ENCODE assay signal across 23 cellular contexts in genomic region chr20:50095476-50096078, GRCh38. TPM values are rescaled to one million over a fixed set of nuclear protein-coding genes. Genes with fewer than 3 reads are reported as not detected.
DNase-seq lines count a peak whose midpoint lies in the region; ATAC-seq and TF ChIP-seq lines count a peak whose summit lies in the region.
"Had no signal": no experiment of that assay in that cellular context is flagged by ENCODE, and none has a peak within 500 bp of the region (broad histone marks: within the 10 kb centered on the region; RNA-seq: fewer than 3 reads in every experiment).

No MANE protein-coding gene starts in this region.

- H3K36me3 Mint-ChIP-seq in activated CD4-positive, alpha-beta memory T cell treated with anti-CD3 and anti-CD28 coated beads for 36 hours: peaks cover 30% of the 10 kb centered on the region
- peaks cover 58% of the 10 kb centered on the region for H3K36me3 Mint-ChIP-seq in activated CD4-positive, alpha-beta memory T cell treated with anti-CD3 and anti-CD28 coated beads, Interleukin-2, amount 10 ng/mL, durations not matched to agents 7 days and 5 days (ENCODE audit: low read depth)

- in situ Hi-C loops in gastrocnemius medialis (cut with MboI; ENCODE audit: low sequenced_read_pairs in 4 of 4): no loop called here

- DNase-seq in activated CD4-positive, alpha-beta memory T cell treated with anti-CD3 and anti-CD28 coated beads for 36 hours: no peak
- DNase-seq in activated CD4-positive, alpha-beta memory T cell treated with anti-CD3 and anti-CD28 coated beads, Interleukin-2, amount 10 ng/mL, durations not matched to agents 7 days and 5 days: no peak
- DNase-seq in RWPE2 (ENCODE audit: low spot score) (peak; percentile 56), heart left ventricle (no peak), gastrocnemius medialis (no peak), NK-92 (lab: John Stamatoyannopoulos, UW; ENCODE audit: unreplicated experiment) (no peak), medulla oblongata (ENCODE audit: extremely low spot score) (no peak), T-helper 1 cell (no peak)
- DNase-seq: 8988T; activated CD4-positive, alpha-beta T cell treated with anti-CD3 and anti-CD28 coated beads, Interleukin-2, amount 50 U/mL, for 48 hours; activated naive CD8-positive, alpha-beta T cell treated with anti-CD3 and anti-CD28 coated beads for 36 hours; DND-41; head of caudate nucleus; NCI-H187; NCI-H69; psoas muscle; RPMI8226; stimulated activated naive CD8-positive, alpha-beta T cell treated with anti-CD3 and anti-CD28 coated beads, Interleukin-15, Interleukin-2, amounts not matched to agents 100 U/mL and 50 U/mL, for 24 hours; T1000 had no signal

- H3K4me1 ChIP-seq in RWPE2 (ENCODE audit: insufficient read depth, poor library complexity, severe bottlenecking) (peaks cover 21% of the 10 kb centered on the region), heart left ventricle (peaks cover 5 to 68% (median 28%) of the 10 kb centered on the region in 12 donors), gastrocnemius medialis (peaks cover 37 to 53% of the 10 kb centered on the region in 2 donors)

- POLR2A ChIA-PET in activated CD4-positive, alpha-beta memory T cell treated with anti-CD3 and anti-CD28 coated beads for 36 hours (lab: Charles Lee): no interaction called here
- POLR2A ChIA-PET in activated CD4-positive, alpha-beta memory T cell treated with anti-CD3 and anti-CD28 coated beads, Interleukin-2, amount 10 ng/mL, durations not matched to agents 7 days and 5 days (lab: Charles Lee): no interaction called here

- WGBS in heart left ventricle, 4 donors: 35 to 55% (median 44%) methylated on average over 4 of the region's 4 CpGs

- peaks cover 89% of the 10 kb centered on the region for H3K36me3 ChIP-seq in RWPE2 (ENCODE audit: low read depth)
- H3K36me3 ChIP-seq in heart left ventricle: peaks cover 0 to 73% (median 37%) of the 10 kb centered on the region in 9 donors
- H3K36me3 ChIP-seq in gastrocnemius medialis: peaks cover 0 to 21% of the 10 kb centered on the region in 2 donors

- H3K27me3 ChIP-seq in RWPE2 (ENCODE audit: insufficient read depth, poor library complexity, severe bottlenecking) (no peaks in the 10 kb centered on the region), heart left ventricle (no peaks in the 10 kb centered on the region), gastrocnemius medialis (no peaks in the 10 kb centered on the region)
- H3K27me3 ChIP-seq: tibial nerve had no signal

- H3K9me3 ChIP-seq in RWPE2 (ENCODE audit: severe bottlenecking) (no peaks in the 10 kb centered on the region), heart left ventricle (no peaks in the 10 kb centered on the region), gastrocnemius medialis (no peaks in the 10 kb centered on the region)
- H3K9me3 ChIP-seq: psoas muscle, tibial nerve had no signal

- intact Hi-C loops in activated CD4-positive, alpha-beta memory T cell treated with anti-CD3 and anti-CD28 coated beads for 36 hours (cut with micrococcal nuclease): no loop called here
- intact Hi-C loops in heart left ventricle (cut with DNase I): no loop called here
- intact Hi-C loops in gastrocnemius medialis (cut with DNase I; ENCODE audit: low total_unique reads): no loop called here

- CTCF ChIA-PET in activated CD4-positive, alpha-beta memory T cell treated with anti-CD3 and anti-CD28 coated beads for 36 hours (lab: Charles Lee): interaction anchor here (1.0 to 3.9 kb wide), 4 partner anchors 11 to 117 kb away, joined by 3 to 24 read pairs (median 10); no protein-coding TSS in a partner anchor
- CTCF ChIA-PET in activated CD4-positive, alpha-beta memory T cell treated with anti-CD3 and anti-CD28 coated beads, Interleukin-2, amount 10 ng/mL, durations not matched to agents 7 days and 5 days (lab: Charles Lee): no interaction called here

- peak overlapping the region; percentile 49 for H3K27ac Mint-ChIP-seq in activated CD4-positive, alpha-beta memory T cell treated with anti-CD3 and anti-CD28 coated beads for 36 hours
- H3K27ac Mint-ChIP-seq in activated CD4-positive, alpha-beta memory T cell treated with anti-CD3 and anti-CD28 coated beads, Interleukin-2, amount 10 ng/mL, durations not matched to agents 7 days and 5 days: no peak overlapping the region
- H3K27ac Mint-ChIP-seq: activated naive CD8-positive, alpha-beta T cell treated with anti-CD3 and anti-CD28 coated beads for 36 hours; WTC11 had no signal

- TF ChIP-seq CTCF in RWPE2 (IDR thresholded peaks at IDR 0.05; ENCODE audit: poor library complexity, severe bottlenecking) (no peak), heart left ventricle (IDR thresholded peaks at IDR 0.05) (no peak), gastrocnemius medialis (IDR thresholded peaks at IDR 0.05 in 4 of 5, conservative IDR thresholded peaks at IDR 0.05 in 1 of 5) (no peak)

- TF ChIP-seq POLR2A in heart left ventricle (IDR thresholded peaks at IDR 0.05) (no peak), gastrocnemius medialis (IDR thresholded peaks at IDR 0.05) (no peak)

- no peak overlapping the region for H3K4me3 Mint-ChIP-seq in activated CD4-positive, alpha-beta memory T cell treated with anti-CD3 and anti-CD28 coated beads for 36 hours
- no peak overlapping the region for H3K4me3 Mint-ChIP-seq in activated CD4-positive, alpha-beta memory T cell treated with anti-CD3 and anti-CD28 coated beads, Interleukin-2, amount 10 ng/mL, durations not matched to agents 7 days and 5 days
- H3K4me3 Mint-ChIP-seq: activated naive CD8-positive, alpha-beta T cell treated with anti-CD3 and anti-CD28 coated beads for 36 hours; WTC11 had no signal

- H3K27ac ChIP-seq in RWPE2 (ENCODE audit: poor library complexity, severe bottlenecking) (no peak overlapping the region), heart left ventricle (peak overlapping the region in 1 of 12 donors; percentile 13), gastrocnemius medialis (peak overlapping the region in 3 of 4 donors; percentile 9 to 98 (median 15))
- H3K27ac ChIP-seq: KMS-11, tibial nerve had no signal

- peaks cover 32% of the 10 kb centered on the region for H3K4me1 Mint-ChIP-seq in activated CD4-positive, alpha-beta memory T cell treated with anti-CD3 and anti-CD28 coated beads for 36 hours (ENCODE audit: low read depth)
- peaks cover 23% of the 10 kb centered on the region for H3K4me1 Mint-ChIP-seq in activated CD4-positive, alpha-beta memory T cell treated with anti-CD3 and anti-CD28 coated beads, Interleukin-2, amount 10 ng/mL, durations not matched to agents 7 days and 5 days

- ATAC-seq in RWPE2 (ENCODE audit: low read depth) (no peak), heart left ventricle (peak in 3 of 4 donors; percentile 45 to 65 (median 59)), gastrocnemius medialis (no peak)
- ATAC-seq: HCT116; stimulated activated naive CD8-positive, alpha-beta T cell treated with anti-CD3 and anti-CD28 coated beads, Interleukin-15, Interleukin-2, amounts not matched to agents 100 U/mL and 50 U/mL, for 24 hours; WTC11 had no signal

- H3K9me3 Mint-ChIP-seq in activated CD4-positive, alpha-beta memory T cell treated with anti-CD3 and anti-CD28 coated beads for 36 hours: no peaks in the 10 kb centered on the region
- H3K9me3 Mint-ChIP-seq in activated CD4-positive, alpha-beta memory T cell treated with anti-CD3 and anti-CD28 coated beads, Interleukin-2, amount 10 ng/mL, durations not matched to agents 7 days and 5 days: no peaks in the 10 kb centered on the region
- H3K9me3 Mint-ChIP-seq: activated naive CD8-positive, alpha-beta T cell treated with anti-CD3 and anti-CD28 coated beads for 36 hours; WTC11 had no signal

- no peaks in the 10 kb centered on the region for H3K27me3 Mint-ChIP-seq in activated CD4-positive, alpha-beta memory T cell treated with anti-CD3 and anti-CD28 coated beads for 36 hours
- H3K27me3 Mint-ChIP-seq in activated CD4-positive, alpha-beta memory T cell treated with anti-CD3 and anti-CD28 coated beads, Interleukin-2, amount 10 ng/mL, durations not matched to agents 7 days and 5 days: no peaks in the 10 kb centered on the region
- H3K27me3 Mint-ChIP-seq: activated naive CD8-positive, alpha-beta T cell treated with anti-CD3 and anti-CD28 coated beads for 36 hours had no signal

- H3K4me3 ChIP-seq in RWPE2 (ENCODE audit: severe bottlenecking): no peak overlapping the region
- no peak overlapping the region for H3K4me3 ChIP-seq in heart left ventricle
- H3K4me3 ChIP-seq in gastrocnemius medialis: no peak overlapping the region
- H3K4me3 ChIP-seq: psoas muscle, tibial nerve had no signal

RNA-seq across cellular contexts. Expression of gene UBE2V1, which starts 17.4 kb away (rescaled TPM):
- total RNA-seq in activated CD4-positive, alpha-beta memory T cell treated with anti-CD3 and anti-CD28 coated beads for 36 hours: 100 to 1,000 TPM; 167 to 172 TPM
- 100 to 1,000 TPM; 153 to 154 TPM for total RNA-seq in activated CD4-positive, alpha-beta memory T cell treated with anti-CD3 and anti-CD28 coated beads, Interleukin-2, amount 10 ng/mL, durations not matched to agents 7 days and 5 days
- total RNA-seq in heart left ventricle: 100 to 1,000 TPM in 1 of 9 donors, 10 to 100 TPM in 8; 54.2 to 105 (median 84.8) TPM
- 10 to 100 TPM; 73.0 to 73.9 TPM for polyA plus RNA-seq in heart left ventricle
- total RNA-seq in gastrocnemius medialis: 10 to 100 TPM; 37.6 to 58.5 (median 46.9) TPM

RNA-seq across cellular contexts. Expression of gene PEDS1, which starts 57.9 kb away (rescaled TPM):
- 10 to 100 TPM; 15.0 to 16.9 TPM for total RNA-seq in activated CD4-positive, alpha-beta memory T cell treated with anti-CD3 and anti-CD28 coated beads for 36 hours
- total RNA-seq in activated CD4-positive, alpha-beta memory T cell treated with anti-CD3 and anti-CD28 coated beads, Interleukin-2, amount 10 ng/mL, durations not matched to agents 7 days and 5 days: 10 to 100 TPM; 30.3 to 32.3 TPM
- total RNA-seq in heart left ventricle: 10 to 100 TPM; 13.7 to 37.4 (median 23.6) TPM
- 10 to 100 TPM; 28.4 to 35.3 TPM for polyA plus RNA-seq in heart left ventricle
- total RNA-seq in gastrocnemius medialis: 10 to 100 TPM; 33.2 to 77.9 (median 38.2) TPM

Comparison
In these comparisons a context has a peak if more than half of its experiments do, and no peak if none do; other contexts are left out.
1. ATAC-seq: peak in heart left ventricle (3 of 4); none in RWPE2 (single experiment) and gastrocnemius medialis (0 of 2).